Comparison of ENCODE assay signal across 1 cellular context in genomic region chr7:833601-834258, GRCh38.
TF ChIP-seq lines count a peak whose summit lies in the region.

No MANE protein-coding gene starts in this region.

TF ChIP-seq in IMR-90, 13 proteins besides CTCF, POLR2A, EP300 and RAD21 (continued from another document):
- TF ChIP-seq, protein P1, sequence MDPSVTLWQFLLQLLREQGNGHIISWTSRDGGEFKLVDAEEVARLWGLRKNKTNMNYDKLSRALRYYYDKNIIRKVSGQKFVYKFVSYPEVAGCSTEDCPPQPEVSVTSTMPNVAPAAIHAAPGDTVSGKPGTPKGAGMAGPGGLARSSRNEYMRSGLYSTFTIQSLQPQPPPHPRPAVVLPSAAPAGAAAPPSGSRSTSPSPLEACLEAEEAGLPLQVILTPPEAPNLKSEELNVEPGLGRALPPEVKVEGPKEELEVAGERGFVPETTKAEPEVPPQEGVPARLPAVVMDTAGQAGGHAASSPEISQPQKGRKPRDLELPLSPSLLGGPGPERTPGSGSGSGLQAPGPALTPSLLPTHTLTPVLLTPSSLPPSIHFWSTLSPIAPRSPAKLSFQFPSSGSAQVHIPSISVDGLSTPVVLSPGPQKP (IDR thresholded peaks at IDR 0.05; ENCODE audit: borderline replicate concordance, low read depth, low read length) = no peak
- TF ChIP-seq MXI1 (IDR thresholded peaks at IDR 0.05; ENCODE audit: borderline replicate concordance, low read depth, low read length) = no peak
- TF ChIP-seq RCOR1 (IDR thresholded peaks at IDR 0.05; ENCODE audit: insufficient replicate concordance, low read length) = no peak
